Comparison of ENCODE assay signal across 15 cellular contexts in the genomic region with DNA sequence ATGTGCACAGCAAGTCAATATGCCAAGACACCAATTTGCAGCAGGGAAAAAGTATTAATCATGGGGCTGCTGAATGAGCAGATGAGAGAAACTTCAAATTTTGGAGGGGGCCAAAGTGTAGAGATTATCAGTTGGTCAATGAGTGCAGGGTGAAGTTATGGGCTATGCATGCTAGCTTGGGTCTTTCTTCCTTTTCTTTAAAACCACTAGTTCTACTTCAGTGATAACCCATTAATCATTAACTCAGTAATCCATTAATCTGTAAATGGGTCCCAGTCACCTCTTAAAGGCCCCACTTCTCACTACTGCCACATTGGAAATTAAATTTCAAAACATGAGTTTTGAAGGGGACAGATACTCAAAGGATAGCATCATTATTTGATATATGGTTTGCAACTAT.
DNase-seq lines count a peak whose midpoint lies in the region; ATAC-seq and TF ChIP-seq lines count a peak whose summit lies in the region.
"Had no signal": no experiment of that assay in that cellular context is flagged by ENCODE, and none has a peak within 500 bp of the region (broad histone marks: within the 10 kb centered on the region; RNA-seq: fewer than 3 reads in every experiment).

No MANE protein-coding gene starts in this region.

- H3K4me3 ChIP-seq in neural progenitor cell = no peak overlapping the region
- H3K4me3 ChIP-seq: coronary artery, sigmoid colon had no signal

- peak; percentile 87 for ATAC-seq in GM19043 (IDR thresholded peaks at IDR 0.05; ENCODE audit: low read depth, unreplicated experiment)
- ATAC-seq in HG02642 (IDR thresholded peaks at IDR 0.05; ENCODE audit: poor library complexity, unreplicated experiment) = peak; percentile 89
- peak; percentile 94 for ATAC-seq in HG03432 (IDR thresholded peaks at IDR 0.05; ENCODE audit: unreplicated experiment)
- no peak for ATAC-seq in activated CD4-positive, alpha-beta T cell treated with anti-CD3 and anti-CD28 coated beads for 36 hours
- ATAC-seq: HepG2 had no signal

- H3K4me1 Mint-ChIP-seq in neural progenitor cell = peaks cover 5% of the 10 kb centered on the region
- no peaks in the 10 kb centered on the region for H3K4me1 Mint-ChIP-seq in activated CD4-positive, alpha-beta T cell treated with anti-CD3 and anti-CD28 coated beads for 36 hours

- intact Hi-C loops in activated CD4-positive, alpha-beta T cell treated with anti-CD3 and anti-CD28 coated beads for 36 hours (cut with DNase I, micrococcal nuclease) = no loop called here

- H3K9me3 ChIP-seq in neural progenitor cell (ENCODE audit: low read depth) = no peaks in the 10 kb centered on the region
- H3K9me3 ChIP-seq: sigmoid colon had no signal

- TF ChIP-seq CTCF in neural progenitor cell (IDR thresholded peaks at IDR 0.05) = no peak

- H3K27me3 ChIP-seq in neural progenitor cell = no peaks in the 10 kb centered on the region
- H3K27me3 ChIP-seq: sigmoid colon had no signal

- no peaks in the 10 kb centered on the region for H3K27me3 Mint-ChIP-seq in neural progenitor cell (ENCODE audit: insufficient read depth, low read depth)
- no peaks in the 10 kb centered on the region for H3K27me3 Mint-ChIP-seq in activated CD4-positive, alpha-beta T cell treated with anti-CD3 and anti-CD28 coated beads for 36 hours

- peaks cover 7% of the 10 kb centered on the region for H3K9me3 Mint-ChIP-seq in neural progenitor cell
- H3K9me3 Mint-ChIP-seq in activated CD4-positive, alpha-beta T cell treated with anti-CD3 and anti-CD28 coated beads for 36 hours (ENCODE audit: low read depth) = peaks cover 21% of the 10 kb centered on the region

- H3K36me3 ChIP-seq in neural progenitor cell = no peaks in the 10 kb centered on the region
- H3K36me3 ChIP-seq: sigmoid colon had no signal

- no peak overlapping the region for H3K4me3 Mint-ChIP-seq in neural progenitor cell
- no peak overlapping the region for H3K4me3 Mint-ChIP-seq in activated CD4-positive, alpha-beta T cell treated with anti-CD3 and anti-CD28 coated beads for 36 hours

- CTCF ChIA-PET in activated CD4-positive, alpha-beta T cell treated with anti-CD3 and anti-CD28 coated beads for 36 hours (lab: Charles Lee) = no interaction called here

- H3K79me2 ChIP-seq in neural progenitor cell (ENCODE audit: low read depth) = no peaks in the 10 kb centered on the region

- H3K4me1 ChIP-seq in neural progenitor cell = peaks cover 11% of the 10 kb centered on the region
- H3K4me1 ChIP-seq: sigmoid colon had no signal

- peak overlapping the region; percentile 88 for H3K27ac Mint-ChIP-seq in neural progenitor cell
- H3K27ac Mint-ChIP-seq in activated CD4-positive, alpha-beta T cell treated with anti-CD3 and anti-CD28 coated beads for 36 hours = no peak overlapping the region

- POLR2A ChIA-PET in activated CD4-positive, alpha-beta T cell treated with anti-CD3 and anti-CD28 coated beads for 36 hours (lab: Charles Lee) = no interaction called here

- DNase-seq in neural progenitor cell (ENCODE audit: low spot score) (no peak), NCI-H2227 (lab: John Stamatoyannopoulos, UW; ENCODE audit: unreplicated experiment) (no peak), HuH-7 (ENCODE audit: low spot score) (no peak)
- no peak for DNase-seq in effector CD4-positive, alpha-beta T cell
- DNase-seq in activated CD4-positive, alpha-beta T cell treated with anti-CD3 and anti-CD28 coated beads for 36 hours = no peak
- DNase-seq: activated CD4-positive, CD25-positive, alpha-beta regulatory T cell; activated gamma-delta T cell treated with Interleukin-2 at 50 U/mL for 16 hours; NCI-H2081; RPMI8226; sigmoid colon had no signal

- H3K4me2 ChIP-seq in neural progenitor cell = no peak overlapping the region

- no peaks in the 10 kb centered on the region for H3K36me3 Mint-ChIP-seq in neural progenitor cell
- no peaks in the 10 kb centered on the region for H3K36me3 Mint-ChIP-seq in activated CD4-positive, alpha-beta T cell treated with anti-CD3 and anti-CD28 coated beads for 36 hours (ENCODE audit: low read depth)

- H3K9ac ChIP-seq in neural progenitor cell = no peak overlapping the region

- no peak overlapping the region for H3K27ac ChIP-seq in neural progenitor cell
- H3K27ac ChIP-seq: coronary artery, sigmoid colon had no signal

- H3F3A ChIP-seq in neural progenitor cell (ENCODE audit: low read depth) = no peaks in the 10 kb centered on the region

- no peaks in the 10 kb centered on the region for H4K20me1 ChIP-seq in neural progenitor cell (ENCODE audit: low read depth)

- peak overlapping the region; percentile 5 for H2AFZ ChIP-seq in neural progenitor cell (replicated peaks)
